Comparison of ENCODE assay signal across 26 cellular contexts in the genomic region with DNA sequence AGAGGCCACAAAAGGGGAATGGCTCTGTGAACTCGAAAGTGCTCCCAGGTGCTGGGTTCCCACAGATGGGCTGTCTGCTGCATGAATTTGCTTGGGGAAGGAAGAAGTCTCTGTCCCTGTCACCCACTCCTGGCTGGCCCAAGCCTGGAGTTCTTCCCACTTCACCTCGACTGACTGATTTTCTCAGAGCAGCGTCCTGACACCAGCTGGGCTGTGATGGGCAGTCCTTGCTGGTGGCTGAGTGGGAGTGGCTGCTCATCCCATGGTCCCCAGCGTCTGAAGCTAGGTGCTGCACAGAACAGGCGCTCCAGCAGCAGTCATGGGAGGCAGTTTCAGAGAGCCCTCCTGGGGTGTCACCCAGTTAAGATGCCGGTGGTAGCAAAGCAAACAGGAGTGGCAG. TPM values are rescaled to one million over a fixed set of nuclear protein-coding genes. Genes with fewer than 3 reads are reported as not detected.
DNase-seq lines count a peak whose midpoint lies in the region; FAIRE-seq and TF ChIP-seq lines count a peak whose summit lies in the region.
"Had no signal": no experiment of that assay in that cellular context is flagged by ENCODE, and none has a peak within 500 bp of the region (broad histone marks: within the 10 kb centered on the region; RNA-seq: fewer than 3 reads in every experiment).

No MANE protein-coding gene starts in this region.

- H2AFZ ChIP-seq in H1 (ENCODE audit: low read length), result 0 out of 2 replicates have a peak overlapping the region, but pooled peaks have one; percentile 1

- H3K56ac ChIP-seq in H1 (replicated peaks; ENCODE audit: insufficient read length, low read depth, low read length), result no peak overlapping the region

- H3K79me1 ChIP-seq in H1 (ENCODE audit: low read depth, low read length), result no peaks in the 10 kb centered on the region

- H3K4me1 ChIP-seq in H1 (replicated peaks in 1 of 4; ENCODE audit: control insufficient read depth in 3 of 4, insufficient read depth in 4 of 4, low read length in 3 of 4) (peaks cover 5 to 15% (median 7%) of the 10 kb centered on the region in 4 experiments), testis (peaks cover 7% of the 10 kb centered on the region), transverse colon (peaks cover 0 to 19% (median 7%) of the 10 kb centered on the region in 4 donors)
- H3K4me1 ChIP-seq: HAP-1, sigmoid colon, vagina had no signal

- no peak overlapping the region for H4K91ac ChIP-seq in H1 (replicated peaks; ENCODE audit: insufficient read length, low read length)

- H3K4ac ChIP-seq in H1 (replicated peaks; ENCODE audit: insufficient read length, low read depth, low read length), result no peak overlapping the region

- no peak for TF ChIP-seq EP300 in H1 (IDR thresholded peaks at IDR 0.05; ENCODE audit: borderline replicate concordance in 1 of 2, low read depth in 2 of 2, low read length in 2 of 2)
- no peak for TF ChIP-seq EP300 in transverse colon (IDR thresholded peaks at IDR 0.05; ENCODE audit: low read depth)

- TF ChIP-seq POLR2A in H1 (IDR thresholded peaks at IDR 0.05; ENCODE audit: control extremely low read depth in 1 of 2, low read depth in 2 of 2, low read length in 2 of 2), result no peak
- TF ChIP-seq POLR2A in testis (IDR thresholded peaks at IDR 0.05), result no peak
- TF ChIP-seq POLR2A in transverse colon (IDR thresholded peaks at IDR 0.05), result no peak

- peak overlapping the region; percentile 65 for H2BK120ac ChIP-seq in H1 (replicated peaks; ENCODE audit: low read depth, low read length)

- in situ Hi-C loops in transverse colon (cut with MboI; ENCODE audit: low pct_ligation_motif_present in 1 of 4, low pct_unique_long_range_greater_than_20kb in 1 of 4, low sequenced_read_pairs in 3 of 4), result no loop called here

- H3K9ac ChIP-seq in H1 (replicated peaks in 1 of 4; ENCODE audit: extremely low read depth in 1 of 4, low read depth in 3 of 4, low read length in 3 of 4), result no peak overlapping the region

- TF ChIP-seq RAD21 in H1 (IDR thresholded peaks at IDR 0.05 in 1 of 2, conservative IDR thresholded peaks at IDR 0.05 in 1 of 2; ENCODE audit: low read depth in 2 of 2, low read length in 2 of 2), result no peak

- 0 out of 2 replicates have a peak overlapping the region, but pooled peaks have one; percentile 29 for H3K18ac ChIP-seq in H1 (ENCODE audit: extremely low read depth, low read length)

- POLR2A ChIA-PET in H1 (lab: Charles Lee; ENCODE audit: partially characterized antibody), result no interaction called here

- peak overlapping the region; percentile 97; the same call in 1 of the 2 replicates for H2BK12ac ChIP-seq in H1 (ENCODE audit: low read depth, low read length)

- FAIRE-seq in H1 (lab: Jason Lieb, UNC), result no peak
- FAIRE-seq: GM18507, islet of Langerhans had no signal

- intact Hi-C loops in testis (cut with DNase I; ENCODE audit: low total_unique reads), result no loop called here
- intact Hi-C loops in transverse colon (cut with DNase I; ENCODE audit: low total_unique reads), result no loop called here

- H3K27me3 ChIP-seq in H1 (replicated peaks in 1 of 4; ENCODE audit: control insufficient read depth in 3 of 4, extremely low read depth in 1 of 4, insufficient read depth in 3 of 4, low read length in 3 of 4), result no peaks in the 10 kb centered on the region; a peak in 1 of 7 replicates
- no peaks in the 10 kb centered on the region for H3K27me3 ChIP-seq in testis
- no peaks in the 10 kb centered on the region for H3K27me3 ChIP-seq in transverse colon
- H3K27me3 ChIP-seq: sigmoid colon, vagina had no signal

- no peak overlapping the region for H3K14ac ChIP-seq in H1 (ENCODE audit: insufficient read length)

- H3K4me2 ChIP-seq in H1 (ENCODE audit: insufficient read depth in 1 of 2, low read depth in 2 of 2, low read length in 2 of 2), result no peak overlapping the region

- DNase-seq in activated effector memory CD4-positive, alpha-beta T cell treated with anti-CD3 and anti-CD28 coated beads, Interleukin-2, amount 50 U/mL, for 16 hours, result peak; percentile 25
- no peak for DNase-seq in activated effector memory CD4-positive, alpha-beta T cell treated with Interleukin-2 at 50 U/mL for 16 hours
- DNase-seq in NCI-H345 treated with DMSO at 0.1 percent for 48 hours (lab: John Stamatoyannopoulos, UW; ENCODE audit: unreplicated experiment), result peak; percentile 25
- no peak for DNase-seq in H1 (ENCODE audit: low read depth in 1 of 2, low spot score in 2 of 2)
- DNase-seq in activated CD4-positive, alpha-beta T cell treated with anti-CD3 and anti-CD28 coated beads for 1 hour, result no peak
- DNase-seq in testis, result no peak
- no peak for DNase-seq in transverse colon
- DNase-seq: activated CD4-positive, alpha-beta memory T cell treated with anti-CD3 and anti-CD28 coated beads, Interleukin-2, amount 10 ng/mL, durations not matched to agents 7 days and 5 days; activated naive CD4-positive, alpha-beta T cell treated with anti-CD3 and anti-CD28 coated beads, Interleukin-2, amount 50 U/mL, for 16 hours; CD8-positive, alpha-beta memory T cell; cerebellar nuclear complex; DMS 273 treated with DMSO at 0.1 percent for 48 hours; glutamatergic neuron; IMR-90; NCI-H1694 treated with DMSO at 0.1 percent for 48 hours; NCI-H226; NK-92 treated with Interleukin-12 subunit alpha and Interleukin-12 subunit beta, amount 100 ng/mL, for 24 hours; PC-3; sigmoid colon; stimulated activated CD4-positive, alpha-beta T cell treated with anti-CD3 and anti-CD28 coated beads, Interleukin-12 subunit alpha, Interleukin-12 subunit beta, amount 100 ng/mL, for 4 hours; stimulated activated CD4-positive, alpha-beta T cell treated with anti-CD3 and anti-CD28 coated beads, Interleukin-2, amount 100 ng/mL, for 48 hours; stimulated activated naive CD8-positive, alpha-beta T cell treated with anti-CD3 and anti-CD28 coated beads, Interleukin-15, amount 100 ng/mL, for 72 hours had no signal

- H3K27ac ChIP-seq in H1 (ENCODE audit: low read depth, low read length) (no peak overlapping the region), testis (no peak overlapping the region), transverse colon (no peak overlapping the region)
- H3K27ac ChIP-seq: sigmoid colon, vagina had no signal

- H3K23me2 ChIP-seq in H1 (ENCODE audit: low read depth, low read length), result no peaks in the 10 kb centered on the region

- peak overlapping the region; percentile 47; the same call in 1 of the 2 replicates for H4K8ac ChIP-seq in H1 (ENCODE audit: extremely low read depth, insufficient read depth, low read length)

- H2BK5ac ChIP-seq in H1 (ENCODE audit: low read depth, low read length), result no peak overlapping the region

- no peaks in the 10 kb centered on the region for H3K79me2 ChIP-seq in H1 (ENCODE audit: control insufficient read depth in 1 of 2, insufficient read depth in 2 of 2, low read length in 2 of 2)

- no peak overlapping the region for H4K5ac ChIP-seq in H1 (ENCODE audit: insufficient read length, low read depth, low read length)

- H4K20me1 ChIP-seq in H1 (replicated peaks in 1 of 2; ENCODE audit: control insufficient read depth in 1 of 2, insufficient read depth in 2 of 2, low read length in 2 of 2), result no peaks in the 10 kb centered on the region

- no peak overlapping the region for H2BK20ac ChIP-seq in H1 (ENCODE audit: low read length)

- H2AK5ac ChIP-seq in H1 (ENCODE audit: low read depth, low read length), result no peak overlapping the region

- H3K9me3 ChIP-seq in H1 (ENCODE audit: insufficient read depth in 2 of 2, low read depth in 1 of 2, low read length in 1 of 2), result no peaks in the 10 kb centered on the region
- H3K9me3 ChIP-seq in testis, result no peaks in the 10 kb centered on the region
- H3K9me3 ChIP-seq in transverse colon, result no peaks in the 10 kb centered on the region
- H3K9me3 ChIP-seq: HAP-1, sigmoid colon, vagina had no signal

- no peak overlapping the region for H3K23ac ChIP-seq in H1 (ENCODE audit: insufficient read length)

- TF ChIP-seq CTCF in H1 (IDR thresholded peaks at IDR 0.05; ENCODE audit: control extremely low read depth in 1 of 3, insufficient read depth in 1 of 3, low read depth in 1 of 3, low read length in 3 of 3) (no peak), testis (IDR thresholded peaks at IDR 0.05) (no peak), transverse colon (IDR thresholded peaks at IDR 0.05) (no peak)

- H3K36me3 ChIP-seq in H1 (ENCODE audit: control insufficient read depth in 2 of 4, insufficient read depth in 4 of 4, low read length in 3 of 4) (no peaks in the 10 kb centered on the region), testis (ENCODE audit: low read depth, missing control alignments) (no peaks in the 10 kb centered on the region), transverse colon (no peaks in the 10 kb centered on the region)
- H3K36me3 ChIP-seq: HAP-1, sigmoid colon, vagina had no signal

- CTCF ChIA-PET in H1 (lab: Charles Lee; ENCODE audit: partially characterized antibody), result interaction anchor here (1.1 to 2.3 kb wide), 4 partner anchors 11 to 152 kb away, joined by 3 to 10 read pairs (median 6); partner anchors contain the start of gene NEURL1B

- 88% methylated on average over 6 of the region's 6 CpGs; no CpG with 5 or more reads in 1 of the 2 experiments for WGBS in H1 (ENCODE audit: extremely low coverage in 1 of 2, insufficient coverage in 1 of 2, insufficient read length in 1 of 2, insufficient replicate concordance in 2 of 2, low coverage in 1 of 2, low lambda C conversion rate in 2 of 2, missing lambda C conversion rate in 1 of 2), 2 experiments
- 55 to 58% methylated on average over 3 to 6 of the region's 6 CpGs for WGBS in testis, 2 donors
- WGBS in transverse colon (ENCODE audit: low coverage in 1 of 2), 2 donors, result 67 to 75% methylated on average over 3 to 4 of the region's 6 CpGs

- H3K4me3 ChIP-seq in H1 (ENCODE audit: extremely low read depth in 1 of 4, insufficient read depth in 2 of 4, low read depth in 3 of 4, low read length in 4 of 4), result no peak overlapping the region
- H3K4me3 ChIP-seq in testis, result no peak overlapping the region
- no peak overlapping the region for H3K4me3 ChIP-seq in transverse colon
- H3K4me3 ChIP-seq: HAP-1, sigmoid colon, vagina had no signal

- 0 out of 2 replicates have a peak overlapping the region, but pooled peaks have one; percentile 40 for H2BK15ac ChIP-seq in H1 (ENCODE audit: low read length)

RNA-seq across cellular contexts. Expression of gene NEURL1B, which starts 10.1 kb away (rescaled TPM):
- 5.7 and 6.1 TPM in 2 replicates for total RNA-seq in H1 (2021; fragmentation: NEBNext Ultra II Directional; extraction: Animal tissue kit (Norgen Biotek cat#: 25700))
- 3.3 and 5.4 TPM in 2 replicates for polyA plus RNA-seq in H1 (2011; rRNA removed)
- 4.8 TPM for polyA plus RNA-seq in H1 (2011; cell fraction: cytosol; rRNA removed)
- polyA plus RNA-seq in H1 (2011; cell fraction: nucleus; rRNA removed), result 15.7 TPM
- 4.5 to 5.3 TPM (median 4.5 TPM) in 4 replicates for polyA plus RNA-seq in H1 (2012, experiment 1 of 2)
- polyA plus RNA-seq in H1 (2012, experiment 2 of 2), result 4.2 TPM
- 2.9 TPM for polyA plus RNA-seq in H1 (2013, experiment 1 of 2)
- 2.8 TPM for polyA plus RNA-seq in H1 (2013, experiment 2 of 2)
- polyA minus RNA-seq in H1 (2011; rRNA and poly(A)+ RNA removed), result 3.9 and 4.0 TPM in 2 replicates
- polyA minus RNA-seq in H1 (2011; cell fraction: cytosol; rRNA and poly(A)+ RNA removed), result 5.5 TPM
- 4.4 TPM for polyA minus RNA-seq in H1 (2011; cell fraction: nucleus; rRNA and poly(A)+ RNA removed)
- 10 to 100 TPM; 15.8 to 18.1 TPM for total RNA-seq in testis
- 17.1 TPM for polyA plus RNA-seq in testis (ENCODE audit: insufficient read depth, low read depth, low replicate concordance)
- total RNA-seq in transverse colon, result 100 to 1,000 TPM in 2 of 4 donors, 10 to 100 TPM in 2; 74.6 to 168 (median 94.5) TPM
- polyA plus RNA-seq: CD8-positive, alpha-beta memory T cell had no signal

Comparison
In these comparisons a context has a peak if more than half of its experiments do, and no peak if none do; other contexts are left out.
1. DNase-seq: peak in activated effector memory CD4-positive, alpha-beta T cell treated with anti-CD3 and anti-CD28 coated beads, Interleukin-2, amount 50 U/mL, for 16 hours (single experiment) and NCI-H345 treated with DMSO at 0.1 percent for 48 hours (single experiment); none in activated effector memory CD4-positive, alpha-beta T cell treated with Interleukin-2 at 50 U/mL for 16 hours (single experiment), H1 (0 of 2), activated CD4-positive, alpha-beta T cell treated with anti-CD3 and anti-CD28 coated beads for 1 hour (single experiment), testis (single experiment) and transverse colon (single experiment).